17 cellular contexts compared by ENCODE assay signal in genomic region chr5:16970260-16970659, GRCh38.
"Had no signal": no experiment of that assay in that cellular context is flagged by ENCODE, and none has a peak within 500 bp of the region (broad histone marks: within the 10 kb centered on the region; RNA-seq: fewer than 3 reads in every experiment).

No MANE protein-coding gene starts in this region.

- H3K36me3 ChIP-seq: ascending aorta, gastrocnemius medialis, tibial artery, uterus had no signal

- H3K4me3 Mint-ChIP-seq: activated naive CD4-positive, alpha-beta T cell treated with anti-CD3 and anti-CD28 coated beads, Interleukin-2, amount 50 U/mL, for 24 hours; activated T-cell treated with anti-CD3 and anti-CD28 coated beads, Interleukin-2, amount 50 U/mL, for 72 hours; nephron had no signal

- DNase-seq: activated CD4-positive, alpha-beta T cell treated with anti-CD3 and anti-CD28 coated beads for 1 hour; activated CD4-positive, alpha-beta T cell treated with anti-CD3 and anti-CD28 coated beads, Interleukin-2, amount 50 U/mL, for 4 hours; activated effector memory CD4-positive, alpha-beta T cell treated with anti-CD3 and anti-CD28 coated beads, Interleukin-2, amount 50 U/mL, for 16 hours; activated T-cell treated with anti-CD3 and anti-CD28 coated beads, Interleukin-2, amount 50 U/mL, for 72 hours; gastrocnemius medialis; head of caudate nucleus; left cardiac atrium; stimulated activated naive CD8-positive, alpha-beta T cell treated with anti-CD3 and anti-CD28 coated beads, Interleukin-15, Interleukin-2, amounts not matched to agents 100 U/mL and 50 U/mL, for 24 hours; substantia nigra; T-helper 2 cell; tibial artery; uterus had no signal

- H3K27me3 ChIP-seq: ascending aorta, gastrocnemius medialis, tibial artery, uterus had no signal

- H3K4me3 ChIP-seq: ascending aorta, coronary artery, gastrocnemius medialis, tibial artery, uterus had no signal

- H3K27ac Mint-ChIP-seq: activated naive CD4-positive, alpha-beta T cell treated with anti-CD3 and anti-CD28 coated beads, Interleukin-2, amount 50 U/mL, for 24 hours; activated T-cell treated with anti-CD3 and anti-CD28 coated beads, Interleukin-2, amount 50 U/mL, for 72 hours; nephron had no signal

- H3K36me3 Mint-ChIP-seq: activated naive CD4-positive, alpha-beta T cell treated with anti-CD3 and anti-CD28 coated beads, Interleukin-2, amount 50 U/mL, for 24 hours had no signal

- H3K9me3 ChIP-seq: ascending aorta, gastrocnemius medialis, tibial artery, uterus had no signal

- H3K4me1 ChIP-seq: ascending aorta, gastrocnemius medialis, tibial artery, uterus had no signal

- H3K4me1 Mint-ChIP-seq: activated naive CD4-positive, alpha-beta T cell treated with anti-CD3 and anti-CD28 coated beads, Interleukin-2, amount 50 U/mL, for 24 hours had no signal

- ATAC-seq: activated T-cell treated with anti-CD3 and anti-CD28 coated beads, Interleukin-2, amount 50 U/mL, for 72 hours; gastrocnemius medialis; left cardiac atrium; stimulated activated naive CD8-positive, alpha-beta T cell treated with anti-CD3 and anti-CD28 coated beads, Interleukin-15, Interleukin-2, amounts not matched to agents 100 U/mL and 50 U/mL, for 24 hours had no signal

- H3K27me3 Mint-ChIP-seq: activated naive CD4-positive, alpha-beta T cell treated with anti-CD3 and anti-CD28 coated beads, Interleukin-2, amount 50 U/mL, for 24 hours had no signal

- H3K27ac ChIP-seq: ascending aorta, coronary artery, gastrocnemius medialis, tibial artery, uterus, VCaP had no signal

- H3K9me3 Mint-ChIP-seq: activated naive CD4-positive, alpha-beta T cell treated with anti-CD3 and anti-CD28 coated beads, Interleukin-2, amount 50 U/mL, for 24 hours; nephron had no signal
